In the genomic region with DNA sequence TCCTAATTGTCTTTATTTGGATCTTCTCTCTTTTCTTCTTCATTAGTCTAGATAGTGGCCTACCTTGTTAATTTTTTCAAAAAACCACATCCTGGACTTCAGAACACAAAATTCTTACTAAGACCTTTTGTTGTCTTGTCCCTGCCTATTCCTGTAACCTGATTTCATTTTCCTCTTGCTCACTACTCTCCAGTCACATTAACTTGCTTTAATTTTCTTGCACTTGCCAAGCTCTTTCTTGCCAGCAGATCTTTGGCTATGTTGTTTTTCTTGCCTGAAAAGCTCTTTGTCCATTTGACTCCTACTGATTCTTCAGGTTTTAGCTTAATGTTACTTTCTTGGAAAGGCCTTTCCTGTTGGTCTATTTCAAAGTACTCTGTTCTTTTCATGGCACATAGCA, we compare ENCODE assay signal across 27 cellular contexts.
"Had no signal": no experiment of that assay in that cellular context is flagged by ENCODE, and none has a peak within 500 bp of the region (broad histone marks: within the 10 kb centered on the region; RNA-seq: fewer than 3 reads in every experiment).

No MANE protein-coding gene starts in this region.

- H3K36me3 ChIP-seq: brain microvascular endothelial cell, esophagus squamous epithelium, gastroesophageal sphincter had no signal

- H3K27me3 ChIP-seq: brain microvascular endothelial cell, esophagus squamous epithelium, gastroesophageal sphincter had no signal

- ATAC-seq: activated CD4-positive, alpha-beta T cell treated with anti-CD3 and anti-CD28 coated beads for 36 hours; activated CD8-positive, alpha-beta memory T cell treated with anti-CD3 and anti-CD28 coated beads, Interleukin-2, amount 10 ng/mL, durations not matched to agents 7 days and 5 days; activated CD8-positive, alpha-beta T cell treated with anti-CD3 and anti-CD28 coated beads, Interleukin-2, amount 10 ng/mL, durations not matched to agents 7 days and 5 days; activated naive CD4-positive, alpha-beta T cell treated with anti-CD3 and anti-CD28 coated beads, Interleukin-2, amount 50 U/mL, for 72 hours; effector memory CD8-positive, alpha-beta T cell; gastroesophageal sphincter; T-helper 17 cell had no signal

- H3K9me3 ChIP-seq: esophagus squamous epithelium, gastroesophageal sphincter had no signal

- H3K4me3 ChIP-seq: esophagus squamous epithelium, gastroesophageal sphincter had no signal

- H3K27ac ChIP-seq: brain microvascular endothelial cell, esophagus squamous epithelium had no signal

- H3K4me1 ChIP-seq: esophagus squamous epithelium, gastroesophageal sphincter had no signal

- DNase-seq: activated CD4-positive, alpha-beta memory T cell treated with anti-CD3 and anti-CD28 coated beads for 36 hours; activated CD4-positive, alpha-beta T cell treated with anti-CD3 and anti-CD28 coated beads for 36 hours; activated CD4-positive, alpha-beta T cell treated with anti-CD3 and anti-CD28 coated beads, Interleukin-2, amount 10 ng/mL, durations not matched to agents 24 days and 14 days; activated CD4-positive, CD25-positive, alpha-beta regulatory T cell; activated CD4-positive, CD25-positive, alpha-beta regulatory T cell treated with anti-CD3 and anti-CD28 coated beads, Interleukin-2, amount 50 U/mL, for 72 hours; activated CD8-positive, alpha-beta memory T cell treated with anti-CD3 and anti-CD28 coated beads, Interleukin-2, amount 10 ng/mL, durations not matched to agents 7 days and 5 days; activated CD8-positive, alpha-beta memory T cell treated with anti-CD3 and anti-CD28 coated beads, Interleukin-2, amount 50 U/mL, for 4 hours; activated CD8-positive, alpha-beta T cell treated with anti-CD3 and anti-CD28 coated beads, Interleukin-2, amount 10 ng/mL, durations not matched to agents 7 days and 5 days; activated effector memory CD4-positive, alpha-beta T cell treated with anti-CD3 and anti-CD28 coated beads, Interleukin-2, amount 50 U/mL, for 16 hours; activated naive CD4-positive, alpha-beta T cell treated with anti-CD3 and anti-CD28 coated beads, Interleukin-2, amount 10 ng/mL, durations not matched to agents 7 days and 5 days; activated naive CD8-positive, alpha-beta T cell treated with anti-CD3 and anti-CD28 coated beads, Interleukin-2, amount 10 ng/mL, durations not matched to agents 7 days and 5 days; activated T-cell treated with anti-CD3 and anti-CD28 coated beads, Interleukin-2, amount 50 U/mL, for 1 hour; activated T-cell treated with anti-CD3 and anti-CD28 coated beads, Interleukin-2, amount 50 U/mL, for 48 hours; brain microvascular endothelial cell; caudate nucleus; cortex of kidney; dermis blood vessel endothelial cell; effector CD4-positive, alpha-beta T cell; effector memory CD8-positive, alpha-beta T cell; erythroblast; esophagus squamous epithelium; foreskin melanocyte; T-helper 1 cell; T-helper 17 cell; T1000 had no signal
